27 cellular contexts compared by ENCODE assay signal in genomic region chr19:48595833-48596232, GRCh38. TPM values are rescaled to one million over a fixed set of nuclear protein-coding genes. Genes with fewer than 3 reads are reported as not detected.
A peak's percentile ranks its signal among the peaks of the same experiment; 100 is the strongest.
DNase-seq lines count a peak whose midpoint lies in the region; ATAC-seq and TF ChIP-seq lines count a peak whose summit lies in the region.
"Had no signal": no experiment of that assay in that cellular context is flagged by ENCODE, and none has a peak within 500 bp of the region (broad histone marks: within the 10 kb centered on the region; RNA-seq: fewer than 3 reads in every experiment).

No MANE protein-coding gene starts in this region.

- H3K36me3 Mint-ChIP-seq in activated naive CD4-positive, alpha-beta T cell treated with anti-CD3 and anti-CD28 coated beads, Interleukin-2, amount 10 ng/mL, durations not matched to agents 7 days and 5 days: no peaks in the 10 kb centered on the region
- no peaks in the 10 kb centered on the region for H3K36me3 Mint-ChIP-seq in activated T-helper 1 cell treated with anti-CD3 and anti-CD28 coated beads, Interleukin-12 subunit alpha, Interleukin-12 subunit beta, Interleukin-2, Interleukin-4 antibody, amounts not matched to agents 30 ng/mL and 10 ng/mL and 1 ng/mL, durations not matched to agents 14 hours and 24 hours and 36 hours (ENCODE audit: low read depth)
- peaks cover 42% of the 10 kb centered on the region for H3K36me3 Mint-ChIP-seq in stimulated activated effector memory CD8-positive, alpha-beta T cell treated with anti-CD3 and anti-CD28 coated beads, Interleukin-12 subunit alpha, Interleukin-12 subunit beta, amount 100 ng/mL, for 72 hours
- H3K36me3 Mint-ChIP-seq in stimulated activated memory B cell treated with anti-CD40 and anti-IgM and Interleukin-4, amounts not matched to agents 10 μg/mL and 1 μg/mL and 100 μg/mL, for 72 hours: no peaks in the 10 kb centered on the region
- H3K36me3 Mint-ChIP-seq: CD14-positive monocyte, immature natural killer cell, type B pancreatic cell had no signal

- no peak overlapping the region for H3K9ac ChIP-seq in HCT116 (ENCODE audit: low read length)

- no peaks in the 10 kb centered on the region for H4K20me1 ChIP-seq in HCT116 (ENCODE audit: insufficient read depth)

- intact Hi-C loops in HCT116 (cut with micrococcal nuclease): no loop called here
- intact Hi-C loops in activated T-helper 1 cell treated with anti-CD3 and anti-CD28 coated beads, Interleukin-12 subunit alpha, Interleukin-12 subunit beta, Interleukin-2, Interleukin-4 antibody, amounts not matched to agents 30 ng/mL and 10 ng/mL and 1 ng/mL, durations not matched to agents 14 hours and 24 hours and 36 hours (cut with micrococcal nuclease): no loop called here

- ATAC-seq in HCT116 (0 out of 2 replicates have a peak, but pooled peaks have one; percentile 31), HG03039 (IDR thresholded peaks at IDR 0.05; ENCODE audit: unreplicated experiment) (no peak)
- no peak for ATAC-seq in stimulated activated effector memory CD8-positive, alpha-beta T cell treated with anti-CD3 and anti-CD28 coated beads, Interleukin-12 subunit alpha, Interleukin-12 subunit beta, amount 100 ng/mL, for 72 hours
- no peak for ATAC-seq in stimulated activated memory B cell treated with anti-CD40 and anti-IgM and Interleukin-4, amounts not matched to agents 10 μg/mL and 1 μg/mL and 100 μg/mL, for 72 hours
- ATAC-seq: left colon had no signal

- peak overlapping the region; percentile 36 for H3K4me3 Mint-ChIP-seq in activated naive CD4-positive, alpha-beta T cell treated with anti-CD3 and anti-CD28 coated beads, Interleukin-2, amount 10 ng/mL, durations not matched to agents 7 days and 5 days
- H3K4me3 Mint-ChIP-seq in activated T-helper 1 cell treated with anti-CD3 and anti-CD28 coated beads, Interleukin-12 subunit alpha, Interleukin-12 subunit beta, Interleukin-2, Interleukin-4 antibody, amounts not matched to agents 30 ng/mL and 10 ng/mL and 1 ng/mL, durations not matched to agents 14 hours and 24 hours and 36 hours: peak overlapping the region; percentile 79
- H3K4me3 Mint-ChIP-seq in stimulated activated effector memory CD8-positive, alpha-beta T cell treated with anti-CD3 and anti-CD28 coated beads, Interleukin-12 subunit alpha, Interleukin-12 subunit beta, amount 100 ng/mL, for 72 hours: peak overlapping the region; percentile 73
- H3K4me3 Mint-ChIP-seq in stimulated activated memory B cell treated with anti-CD40 and anti-IgM and Interleukin-4, amounts not matched to agents 10 μg/mL and 1 μg/mL and 100 μg/mL, for 72 hours: no peak overlapping the region
- H3K4me3 Mint-ChIP-seq: nephron progenitor cell, type B pancreatic cell had no signal

- no peak for TF ChIP-seq POLR2A in HCT116 (IDR thresholded peaks at IDR 0.05; ENCODE audit: borderline replicate concordance, extremely low read depth, insufficient read depth, insufficient read length)

- H3K9me3 ChIP-seq in HCT116 (ENCODE audit: control insufficient read depth in 1 of 2, insufficient read depth in 1 of 2, low read depth in 1 of 2, low read length in 2 of 2): no peaks in the 10 kb centered on the region
- H3K9me3 ChIP-seq: right atrium auricular region had no signal

- no peaks in the 10 kb centered on the region for H3K9me2 ChIP-seq in HCT116 (ENCODE audit: insufficient read depth)

- no peaks in the 10 kb centered on the region for H3K79me2 ChIP-seq in HCT116 (ENCODE audit: insufficient read depth, low read length)

- H3K27me3 Mint-ChIP-seq in activated naive CD4-positive, alpha-beta T cell treated with anti-CD3 and anti-CD28 coated beads, Interleukin-2, amount 10 ng/mL, durations not matched to agents 7 days and 5 days: peaks cover 13% of the 10 kb centered on the region
- H3K27me3 Mint-ChIP-seq in activated T-helper 1 cell treated with anti-CD3 and anti-CD28 coated beads, Interleukin-12 subunit alpha, Interleukin-12 subunit beta, Interleukin-2, Interleukin-4 antibody, amounts not matched to agents 30 ng/mL and 10 ng/mL and 1 ng/mL, durations not matched to agents 14 hours and 24 hours and 36 hours (ENCODE audit: insufficient read depth): no peaks in the 10 kb centered on the region
- peaks cover 10% of the 10 kb centered on the region for H3K27me3 Mint-ChIP-seq in stimulated activated memory B cell treated with anti-CD40 and anti-IgM and Interleukin-4, amounts not matched to agents 10 μg/mL and 1 μg/mL and 100 μg/mL, for 72 hours
- H3K27me3 Mint-ChIP-seq: type B pancreatic cell had no signal

- POLR2A ChIA-PET in HCT116 (lab: Charles Lee): no interaction called here

- RAD21 ChIA-PET in HCT116 (lab: Charles Lee; ENCODE audit: low non-redundant PET in 1 of 2, low total read pairs in 2 of 2, uncharacterized antibody in 2 of 2, unreplicated experiment in 2 of 2): no interaction called here

- H2AFZ ChIP-seq in HCT116 (ENCODE audit: low read depth, low read length, poor library complexity, severe bottlenecking): no peak overlapping the region

- peaks cover 13% of the 10 kb centered on the region for H3K4me1 Mint-ChIP-seq in activated naive CD4-positive, alpha-beta T cell treated with anti-CD3 and anti-CD28 coated beads, Interleukin-2, amount 10 ng/mL, durations not matched to agents 7 days and 5 days
- H3K4me1 Mint-ChIP-seq in activated T-helper 1 cell treated with anti-CD3 and anti-CD28 coated beads, Interleukin-12 subunit alpha, Interleukin-12 subunit beta, Interleukin-2, Interleukin-4 antibody, amounts not matched to agents 30 ng/mL and 10 ng/mL and 1 ng/mL, durations not matched to agents 14 hours and 24 hours and 36 hours (ENCODE audit: low read depth): no peaks in the 10 kb centered on the region
- peaks cover 35% of the 10 kb centered on the region for H3K4me1 Mint-ChIP-seq in stimulated activated effector memory CD8-positive, alpha-beta T cell treated with anti-CD3 and anti-CD28 coated beads, Interleukin-12 subunit alpha, Interleukin-12 subunit beta, amount 100 ng/mL, for 72 hours
- H3K4me1 Mint-ChIP-seq in stimulated activated memory B cell treated with anti-CD40 and anti-IgM and Interleukin-4, amounts not matched to agents 10 μg/mL and 1 μg/mL and 100 μg/mL, for 72 hours: peaks cover 9% of the 10 kb centered on the region
- H3K4me1 Mint-ChIP-seq: CD14-positive monocyte, immature natural killer cell had no signal

- DNase-seq in activated naive CD4-positive, alpha-beta T cell treated with anti-CD3 and anti-CD28 coated beads, Interleukin-2, amount 10 ng/mL, durations not matched to agents 7 days and 5 days: no peak
- no peak for DNase-seq in activated naive CD4-positive, alpha-beta T cell treated with anti-CD3 and anti-CD28 coated beads, Interleukin-2, amount 50 U/mL, for 16 hours
- DNase-seq in HCT116 (ENCODE audit: low read depth, low spot score): no peak
- no peak for DNase-seq in activated T-helper 1 cell treated with anti-CD3 and anti-CD28 coated beads, Interleukin-12 subunit alpha, Interleukin-12 subunit beta, Interleukin-2, Interleukin-4 antibody, amounts not matched to agents 30 ng/mL and 10 ng/mL and 1 ng/mL, durations not matched to agents 14 hours and 24 hours and 36 hours (ENCODE audit: low spot score)
- DNase-seq in stimulated activated effector memory CD8-positive, alpha-beta T cell treated with anti-CD3 and anti-CD28 coated beads, Interleukin-12 subunit alpha, Interleukin-12 subunit beta, amount 100 ng/mL, for 72 hours (ENCODE audit: low spot score in 2 of 2): no peak
- DNase-seq: central memory CD4-positive, alpha-beta T cell; DMS 273 treated with DMSO at 0.1 percent for 48 hours; GOT3; hypothalamus; immature natural killer cell; Kasumi-1; left colon; mammary epithelial cell; NCI-H1436 treated with DMSO at 0.1 percent for 48 hours; NCI-H446; nephron progenitor cell; stimulated activated CD4-positive, alpha-beta T cell treated with anti-CD3 and anti-CD28 coated beads, Interleukin-2, amount 100 ng/mL, for 24 hours; substantia nigra had no signal

- peak overlapping the region; percentile 69 for H3K27ac Mint-ChIP-seq in activated naive CD4-positive, alpha-beta T cell treated with anti-CD3 and anti-CD28 coated beads, Interleukin-2, amount 10 ng/mL, durations not matched to agents 7 days and 5 days
- H3K27ac Mint-ChIP-seq in activated T-helper 1 cell treated with anti-CD3 and anti-CD28 coated beads, Interleukin-12 subunit alpha, Interleukin-12 subunit beta, Interleukin-2, Interleukin-4 antibody, amounts not matched to agents 30 ng/mL and 10 ng/mL and 1 ng/mL, durations not matched to agents 14 hours and 24 hours and 36 hours: peak overlapping the region; percentile 44
- H3K27ac Mint-ChIP-seq in stimulated activated effector memory CD8-positive, alpha-beta T cell treated with anti-CD3 and anti-CD28 coated beads, Interleukin-12 subunit alpha, Interleukin-12 subunit beta, amount 100 ng/mL, for 72 hours: peak overlapping the region; percentile 91
- no peak overlapping the region for H3K27ac Mint-ChIP-seq in stimulated activated memory B cell treated with anti-CD40 and anti-IgM and Interleukin-4, amounts not matched to agents 10 μg/mL and 1 μg/mL and 100 μg/mL, for 72 hours
- H3K27ac Mint-ChIP-seq: CD14-positive monocyte, type B pancreatic cell had no signal

- TF ChIP-seq RAD21 in HCT116 (IDR thresholded peaks at IDR 0.05; ENCODE audit: low read depth): no peak

- no TSS peak for BruUV-seq in HCT116 (replicated peaks; lab: Mats Ljungman, UMichigan)

- no peaks in the 10 kb centered on the region for H3K27me3 ChIP-seq in HCT116 (ENCODE audit: insufficient read depth, low read length)
- H3K27me3 ChIP-seq: right atrium auricular region had no signal

- H3K4me1 ChIP-seq in HCT116 (ENCODE audit: control insufficient read depth in 1 of 2, insufficient read depth in 2 of 2, low read length in 2 of 2): peaks cover 0 to 2% of the 10 kb centered on the region in 2 experiments; a peak in 2 of 4 replicates
- H3K4me1 ChIP-seq: right atrium auricular region had no signal

- TF ChIP-seq CTCF in HCT116 (IDR thresholded peaks at IDR 0.05 in 2 of 3, conservative IDR thresholded peaks at IDR 0.05 in 1 of 3; ENCODE audit: borderline replicate concordance in 1 of 3, insufficient read depth in 1 of 3, low read depth in 2 of 3, low read length in 2 of 3): no peak

- CTCF ChIA-PET in activated naive CD4-positive, alpha-beta T cell treated with anti-CD3 and anti-CD28 coated beads, Interleukin-2, amount 10 ng/mL, durations not matched to agents 7 days and 5 days (lab: Charles Lee): interaction anchor here (1.0 kb wide), 1 partner anchor 11 kb away, joined by 3 read pairs; no protein-coding TSS in a partner anchor
- CTCF ChIA-PET in HCT116 (lab: Charles Lee): interaction anchor here (0.7 to 1.1 kb wide), 2 partner anchors 13 to 106 kb away, joined by 3 to 5 read pairs; no protein-coding TSS in a partner anchor

- no peaks in the 10 kb centered on the region for H3K9me3 Mint-ChIP-seq in activated naive CD4-positive, alpha-beta T cell treated with anti-CD3 and anti-CD28 coated beads, Interleukin-2, amount 10 ng/mL, durations not matched to agents 7 days and 5 days
- H3K9me3 Mint-ChIP-seq in activated T-helper 1 cell treated with anti-CD3 and anti-CD28 coated beads, Interleukin-12 subunit alpha, Interleukin-12 subunit beta, Interleukin-2, Interleukin-4 antibody, amounts not matched to agents 30 ng/mL and 10 ng/mL and 1 ng/mL, durations not matched to agents 14 hours and 24 hours and 36 hours: no peaks in the 10 kb centered on the region
- no peaks in the 10 kb centered on the region for H3K9me3 Mint-ChIP-seq in stimulated activated effector memory CD8-positive, alpha-beta T cell treated with anti-CD3 and anti-CD28 coated beads, Interleukin-12 subunit alpha, Interleukin-12 subunit beta, amount 100 ng/mL, for 72 hours
- no peaks in the 10 kb centered on the region for H3K9me3 Mint-ChIP-seq in stimulated activated memory B cell treated with anti-CD40 and anti-IgM and Interleukin-4, amounts not matched to agents 10 μg/mL and 1 μg/mL and 100 μg/mL, for 72 hours
- H3K9me3 Mint-ChIP-seq: immature natural killer cell, nephron progenitor cell, type B pancreatic cell had no signal

- no peaks in the 10 kb centered on the region for H3K36me3 ChIP-seq in HCT116 (ENCODE audit: control insufficient read depth in 1 of 2, insufficient read depth in 2 of 2, low read length in 2 of 2)
- H3K36me3 ChIP-seq: right atrium auricular region had no signal

- no peak overlapping the region for H3K4me3 ChIP-seq in HCT116 (replicated peaks in 1 of 2; ENCODE audit: low read depth in 1 of 2, low read length in 2 of 2)
- H3K4me3 ChIP-seq: right atrium auricular region, smooth muscle cell had no signal

- H3K4me2 ChIP-seq in HCT116 (ENCODE audit: low read length): no peak overlapping the region
- H3K4me2 ChIP-seq: smooth muscle cell had no signal

- H3K27ac ChIP-seq in HCT116 (ENCODE audit: low read depth, low read length): no peak overlapping the region
- H3K27ac ChIP-seq: right atrium auricular region had no signal

RNA-seq across cellular contexts. Expression of gene SPACA4, which starts 10.7 kb away (rescaled TPM):
- total RNA-seq in HCT116 (2021; ENCODE audit: unreplicated experiment): not detected
- polyA plus RNA-seq in HCT116 (2012): 0.31 and 0.35 TPM in 2 replicates
- total RNA-seq in activated T-helper 1 cell treated with anti-CD3 and anti-CD28 coated beads, Interleukin-12 subunit alpha, Interleukin-12 subunit beta, Interleukin-2, Interleukin-4 antibody, amounts not matched to agents 30 ng/mL and 10 ng/mL and 1 ng/mL, durations not matched to agents 14 hours and 24 hours and 36 hours: not detected in 2 replicates
- total RNA-seq: dermis microvascular lymphatic vessel endothelial cell; left colon; mammary epithelial cell; mucosa of gallbladder; right atrium auricular region; smooth muscle cell; T-helper 2 cell treated with Interferon-gamma antibody and Interleukin-4, amounts not matched to agents 100 ng/mL and 5 ng/mL, for 36 hours had no signal
- polyA plus RNA-seq: CD14-positive monocyte, immature natural killer cell, mammary epithelial cell had no signal

RNA-seq across cellular contexts. Expression of gene FAM83E, which starts 19.0 kb away (rescaled TPM):
- total RNA-seq in HCT116 (2021; ENCODE audit: unreplicated experiment): 6.8 TPM
- polyA plus RNA-seq in HCT116 (2012): 1.9 and 3.1 TPM in 2 replicates
- total RNA-seq in activated T-helper 1 cell treated with anti-CD3 and anti-CD28 coated beads, Interleukin-12 subunit alpha, Interleukin-12 subunit beta, Interleukin-2, Interleukin-4 antibody, amounts not matched to agents 30 ng/mL and 10 ng/mL and 1 ng/mL, durations not matched to agents 14 hours and 24 hours and 36 hours: 7.3 TPM in 2 replicates
- total RNA-seq: right atrium auricular region had no signal
- polyA plus RNA-seq: CD14-positive monocyte, immature natural killer cell had no signal

RNA-seq across cellular contexts. Expression of gene RPL18, which starts 23.1 kb away (rescaled TPM):
- total RNA-seq in HCT116 (2021; ENCODE audit: unreplicated experiment): 2,006 TPM
- 3,599 and 4,255 TPM in 2 replicates for polyA plus RNA-seq in HCT116 (2012)
- total RNA-seq in activated T-helper 1 cell treated with anti-CD3 and anti-CD28 coated beads, Interleukin-12 subunit alpha, Interleukin-12 subunit beta, Interleukin-2, Interleukin-4 antibody, amounts not matched to agents 30 ng/mL and 10 ng/mL and 1 ng/mL, durations not matched to agents 14 hours and 24 hours and 36 hours: 1,774 and 1,780 TPM in 2 replicates

RNA-seq across cellular contexts. Expression of gene SPHK2, which starts 23.5 kb away (rescaled TPM):
- 19.9 TPM for total RNA-seq in HCT116 (2021; ENCODE audit: unreplicated experiment)
- 5.9 and 6.9 TPM in 2 replicates for polyA plus RNA-seq in HCT116 (2012)
- 40.8 and 44.1 TPM in 2 replicates for total RNA-seq in activated T-helper 1 cell treated with anti-CD3 and anti-CD28 coated beads, Interleukin-12 subunit alpha, Interleukin-12 subunit beta, Interleukin-2, Interleukin-4 antibody, amounts not matched to agents 30 ng/mL and 10 ng/mL and 1 ng/mL, durations not matched to agents 14 hours and 24 hours and 36 hours

RNA-seq across cellular contexts. Expression of gene DBP, which starts 41.3 kb away (rescaled TPM):
- total RNA-seq in HCT116 (2021; ENCODE audit: unreplicated experiment): 45.9 TPM
- 74.3 and 81.3 TPM in 2 replicates for polyA plus RNA-seq in HCT116 (2012)
- total RNA-seq in activated T-helper 1 cell treated with anti-CD3 and anti-CD28 coated beads, Interleukin-12 subunit alpha, Interleukin-12 subunit beta, Interleukin-2, Interleukin-4 antibody, amounts not matched to agents 30 ng/mL and 10 ng/mL and 1 ng/mL, durations not matched to agents 14 hours and 24 hours and 36 hours: 8.5 and 9.1 TPM in 2 replicates
